27 cellular contexts compared by ENCODE assay signal in genomic region chr4:93299116-93299515, GRCh38.
DNase-seq lines count a peak whose midpoint lies in the region; ATAC-seq and TF ChIP-seq lines count a peak whose summit lies in the region.
"Had no signal": no experiment of that assay in that cellular context is flagged by ENCODE, and none has a peak within 500 bp of the region (broad histone marks: within the 10 kb centered on the region; RNA-seq: fewer than 3 reads in every experiment).

No MANE protein-coding gene starts in this region.

- H3K36me3 ChIP-seq in Loucy (ENCODE audit: insufficient read depth, low read length) (no peaks in the 10 kb centered on the region), right lobe of liver (no peaks in the 10 kb centered on the region)
- H3K36me3 ChIP-seq: ascending aorta, lower lobe of right lung, thyroid gland had no signal

- peak overlapping the region; percentile 46 for H3K4me2 ChIP-seq in Loucy (ENCODE audit: low read depth, low read length, poor library complexity, severe bottlenecking)

- H3F3A ChIP-seq in Loucy (ENCODE audit: low read depth), result no peaks in the 10 kb centered on the region

- 40% methylated on average over 5 of the region's 5 CpGs for WGBS in right lobe of liver (ENCODE audit: insufficient coverage, low coverage, low lambda C conversion rate, missing lambda C conversion rate)

- H3K9ac ChIP-seq in Loucy (ENCODE audit: low read depth, low read length, poor library complexity, severe bottlenecking), result peak overlapping the region; percentile 33

- H3K4me1 Mint-ChIP-seq in mesothelial cell of epicardium, result peaks cover 31% of the 10 kb centered on the region
- peaks cover 3% of the 10 kb centered on the region for H3K4me1 Mint-ChIP-seq in CD14-positive monocyte
- no peaks in the 10 kb centered on the region for H3K4me1 Mint-ChIP-seq in activated CD8-positive, alpha-beta T cell treated with anti-CD3 and anti-CD28 coated beads, Interleukin-2, amount 10 ng/mL, durations not matched to agents 7 days and 5 days (ENCODE audit: low read depth)
- H3K4me1 Mint-ChIP-seq: activated naive CD4-positive, alpha-beta T cell treated with anti-CD3 and anti-CD28 coated beads, Interleukin-2, amount 50 U/mL, for 24 hours had no signal

- ATAC-seq in GM18909 (IDR thresholded peaks at IDR 0.05; ENCODE audit: poor library complexity, unreplicated experiment), result peak; percentile 61
- ATAC-seq in HG02798 (IDR thresholded peaks at IDR 0.05; ENCODE audit: poor library complexity, unreplicated experiment), result peak; percentile 49
- ATAC-seq in right lobe of liver, result no peak
- no peak for ATAC-seq in activated CD8-positive, alpha-beta T cell treated with anti-CD3 and anti-CD28 coated beads, Interleukin-2, amount 10 ng/mL, durations not matched to agents 7 days and 5 days
- ATAC-seq: lower lobe of right lung; SK-N-SH treated with all-trans-retinoic acid at 6 μM for 48 hours; stimulated activated naive CD8-positive, alpha-beta T cell treated with anti-CD3 and anti-CD28 coated beads, Interleukin-15, Interleukin-2, amounts not matched to agents 100 U/mL and 50 U/mL, for 24 hours had no signal

- no peaks in the 10 kb centered on the region for H4K20me1 ChIP-seq in Loucy (ENCODE audit: insufficient read depth, low read length, poor library complexity, severe bottlenecking)

- H3K4me3 Mint-ChIP-seq in mesothelial cell of epicardium, result no peak overlapping the region
- no peak overlapping the region for H3K4me3 Mint-ChIP-seq in CD14-positive monocyte
- no peak overlapping the region for H3K4me3 Mint-ChIP-seq in activated CD8-positive, alpha-beta T cell treated with anti-CD3 and anti-CD28 coated beads, Interleukin-2, amount 10 ng/mL, durations not matched to agents 7 days and 5 days
- H3K4me3 Mint-ChIP-seq: activated naive CD4-positive, alpha-beta T cell treated with anti-CD3 and anti-CD28 coated beads, Interleukin-2, amount 50 U/mL, for 24 hours; activated T-helper 1 cell treated with anti-CD3 and anti-CD28 coated beads, Interleukin-12 subunit alpha, Interleukin-12 subunit beta, Interleukin-2, Interleukin-4 antibody, amounts not matched to agents 30 ng/mL and 10 ng/mL and 1 ng/mL, durations not matched to agents 14 hours and 24 hours and 36 hours had no signal

- H2AFZ ChIP-seq in Loucy (ENCODE audit: low read length), result peak overlapping the region; percentile 80

- peaks cover 11% of the 10 kb centered on the region for H3K4me1 ChIP-seq in Loucy (ENCODE audit: insufficient read depth, low read length, poor library complexity, severe bottlenecking)
- no peaks in the 10 kb centered on the region for H3K4me1 ChIP-seq in right lobe of liver
- H3K4me1 ChIP-seq: ascending aorta, lower lobe of right lung, thyroid gland had no signal

- H3K27me3 Mint-ChIP-seq in mesothelial cell of epicardium (ENCODE audit: low read depth), result no peaks in the 10 kb centered on the region
- H3K27me3 Mint-ChIP-seq in CD14-positive monocyte (ENCODE audit: low read depth in 3 of 3), result no peaks in the 10 kb centered on the region
- H3K27me3 Mint-ChIP-seq in activated CD8-positive, alpha-beta T cell treated with anti-CD3 and anti-CD28 coated beads, Interleukin-2, amount 10 ng/mL, durations not matched to agents 7 days and 5 days (ENCODE audit: low read depth), result no peaks in the 10 kb centered on the region
- H3K27me3 Mint-ChIP-seq: activated naive CD4-positive, alpha-beta T cell treated with anti-CD3 and anti-CD28 coated beads, Interleukin-2, amount 50 U/mL, for 24 hours had no signal

- POLR2A ChIA-PET in activated CD8-positive, alpha-beta T cell treated with anti-CD3 and anti-CD28 coated beads, Interleukin-2, amount 10 ng/mL, durations not matched to agents 7 days and 5 days (lab: Charles Lee), result no interaction called here

- H3K27ac ChIP-seq in right lobe of liver, result no peak overlapping the region
- H3K27ac ChIP-seq: ascending aorta, lower lobe of right lung, RWPE1, thyroid gland had no signal

- H3K9me3 ChIP-seq in Loucy (ENCODE audit: insufficient read depth, low read depth, low read length), result no peaks in the 10 kb centered on the region
- H3K9me3 ChIP-seq in right lobe of liver, result no peaks in the 10 kb centered on the region
- H3K9me3 ChIP-seq: ascending aorta, lower lobe of right lung, thyroid gland had no signal

- H3K27me3 ChIP-seq in Loucy (ENCODE audit: insufficient read depth, low read length, poor library complexity, severe bottlenecking) (no peaks in the 10 kb centered on the region), right lobe of liver (no peaks in the 10 kb centered on the region)
- H3K27me3 ChIP-seq: ascending aorta, thyroid gland had no signal

- H3K36me3 Mint-ChIP-seq in mesothelial cell of epicardium (no peaks in the 10 kb centered on the region), CD14-positive monocyte (no peaks in the 10 kb centered on the region)
- H3K36me3 Mint-ChIP-seq in activated CD8-positive, alpha-beta T cell treated with anti-CD3 and anti-CD28 coated beads, Interleukin-2, amount 10 ng/mL, durations not matched to agents 7 days and 5 days (ENCODE audit: low read depth), result no peaks in the 10 kb centered on the region
- H3K36me3 Mint-ChIP-seq: activated naive CD4-positive, alpha-beta T cell treated with anti-CD3 and anti-CD28 coated beads, Interleukin-2, amount 50 U/mL, for 24 hours had no signal

- DNase-seq in mesothelial cell of epicardium (ENCODE audit: low spot score in 2 of 2, unreplicated experiment in 2 of 2) (no peak), CD14-positive monocyte (ENCODE audit: low spot score) (no peak), right lobe of liver (no peak)
- no peak for DNase-seq in activated CD8-positive, alpha-beta T cell treated with anti-CD3 and anti-CD28 coated beads, Interleukin-2, amount 10 ng/mL, durations not matched to agents 7 days and 5 days
- DNase-seq: activated CD4-positive, alpha-beta T cell treated with anti-CD3 and anti-CD28 coated beads for 1 hour; DMS79 treated with DMSO at 0.1 percent for 48 hours; effector CD4-positive, alpha-beta T cell; erythroblast; foreskin melanocyte; hippocampal formation; KG1; lower lobe of right lung; NCI-H1048; NCI-H2029 treated with DMSO at 0.1 percent for 48 hours; NCI-H446 treated with DMSO at 0.1 percent for 48 hours; small intestine; stimulated activated naive CD8-positive, alpha-beta T cell treated with anti-CD3 and anti-CD28 coated beads, Interleukin-15, Interleukin-2, amounts not matched to agents 100 U/mL and 50 U/mL, for 24 hours; T1000; thyroid gland had no signal

- intact Hi-C loops in CD14-positive monocyte (cut with micrococcal nuclease) (no loop called here), right lobe of liver (cut with DNase I) (no loop called here)

- no peaks in the 10 kb centered on the region for H3K9me2 ChIP-seq in Loucy (replicated peaks; ENCODE audit: low read depth, low read length)

- H3K27ac Mint-ChIP-seq in mesothelial cell of epicardium, result peak overlapping the region; percentile 72
- H3K27ac Mint-ChIP-seq in CD14-positive monocyte, result no peak overlapping the region
- H3K27ac Mint-ChIP-seq in activated CD8-positive, alpha-beta T cell treated with anti-CD3 and anti-CD28 coated beads, Interleukin-2, amount 10 ng/mL, durations not matched to agents 7 days and 5 days, result no peak overlapping the region
- H3K27ac Mint-ChIP-seq: activated naive CD4-positive, alpha-beta T cell treated with anti-CD3 and anti-CD28 coated beads, Interleukin-2, amount 50 U/mL, for 24 hours; activated T-helper 1 cell treated with anti-CD3 and anti-CD28 coated beads, Interleukin-12 subunit alpha, Interleukin-12 subunit beta, Interleukin-2, Interleukin-4 antibody, amounts not matched to agents 30 ng/mL and 10 ng/mL and 1 ng/mL, durations not matched to agents 14 hours and 24 hours and 36 hours had no signal

- H3K9me3 Mint-ChIP-seq in mesothelial cell of epicardium, result no peaks in the 10 kb centered on the region
- peaks cover 0 to 2% (median 0%) of the 10 kb centered on the region in 7 donors for H3K9me3 Mint-ChIP-seq in CD14-positive monocyte
- H3K9me3 Mint-ChIP-seq in activated CD8-positive, alpha-beta T cell treated with anti-CD3 and anti-CD28 coated beads, Interleukin-2, amount 10 ng/mL, durations not matched to agents 7 days and 5 days (ENCODE audit: insufficient read depth), result peaks cover 3% of the 10 kb centered on the region

- CTCF ChIA-PET in activated CD8-positive, alpha-beta T cell treated with anti-CD3 and anti-CD28 coated beads, Interleukin-2, amount 10 ng/mL, durations not matched to agents 7 days and 5 days (lab: Charles Lee), result no interaction called here

- TF ChIP-seq CTCF in Loucy (conservative IDR thresholded peaks at IDR 0.05; ENCODE audit: low read length) (no peak), mesothelial cell of epicardium (IDR thresholded peaks at IDR 0.05; ENCODE audit: unreplicated experiment) (no peak), CD14-positive monocyte (IDR thresholded peaks at IDR 0.05) (no peak), right lobe of liver (IDR thresholded peaks at IDR 0.05) (no peak)

- H3K79me2 ChIP-seq in Loucy (ENCODE audit: insufficient read depth, low read length), result no peaks in the 10 kb centered on the region

- no peak for TF ChIP-seq POLR2A in right lobe of liver (IDR thresholded peaks at IDR 0.05)

- peak overlapping the region; percentile 6 for H3K4me3 ChIP-seq in Loucy (ENCODE audit: low read length, poor library complexity, severe bottlenecking)
- H3K4me3 ChIP-seq in right lobe of liver, result no peak overlapping the region
- H3K4me3 ChIP-seq: ascending aorta, lower lobe of right lung, thyroid gland had no signal

Comparison
In these comparisons a context has a peak if more than half of its experiments do, and no peak if none do; other contexts are left out.
1. ATAC-seq: peak in GM18909 (single experiment) and HG02798 (single experiment); none in right lobe of liver (0 of 4) and activated CD8-positive, alpha-beta T cell treated with anti-CD3 and anti-CD28 coated beads, Interleukin-2, amount 10 ng/mL, durations not matched to agents 7 days and 5 days (single experiment).